ENCODE assay signal across 26 cellular contexts in the genomic region with DNA sequence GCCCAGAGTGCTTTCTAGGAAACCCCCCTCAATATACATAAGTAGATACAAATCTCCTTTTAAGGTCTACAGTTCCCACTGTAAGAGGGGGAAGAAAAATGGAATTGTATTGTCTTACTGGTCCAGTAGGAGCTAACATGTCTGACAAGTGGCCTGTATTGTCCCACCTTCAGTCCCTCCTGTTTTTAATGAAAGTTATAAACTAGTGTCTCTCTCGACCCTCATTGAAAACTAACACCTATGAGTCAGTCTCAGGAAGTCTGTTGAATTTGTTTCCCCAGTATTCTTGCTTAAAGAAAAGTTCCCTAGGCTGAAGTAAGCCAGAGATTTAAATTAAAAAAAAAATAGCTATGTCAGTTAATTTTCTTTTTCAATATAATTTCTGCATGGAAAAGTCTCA.
DNase-seq lines count a peak whose midpoint lies in the region; ATAC-seq, FAIRE-seq and TF ChIP-seq lines count a peak whose summit lies in the region.
"Had no signal": no experiment of that assay in that cellular context is flagged by ENCODE, and none has a peak within 500 bp of the region (broad histone marks: within the 10 kb centered on the region; RNA-seq: fewer than 3 reads in every experiment).

No MANE protein-coding gene starts in this region.

- H3K4me1 ChIP-seq in astrocyte (ENCODE audit: insufficient read depth, low read length) (no peaks in the 10 kb centered on the region), endothelial cell of umbilical vein (ENCODE audit: control insufficient read depth, extremely low read depth, insufficient read depth, low read length) (peaks cover 9% of the 10 kb centered on the region), left lung (no peaks in the 10 kb centered on the region), GM23338 (ENCODE audit: insufficient read depth) (no peaks in the 10 kb centered on the region), OCI-LY7 (ENCODE audit: insufficient read depth, low read length, poor library complexity, severe bottlenecking) (no peaks in the 10 kb centered on the region)
- H3K4me1 ChIP-seq: A549; BE2C; BLaER1 treated with 17β-estradiol and CSF1 and Interleukin-3, amounts not matched to agents 10 nM and 100 nM had no signal

- H3F3A ChIP-seq in GM23338 (replicated peaks; ENCODE audit: low read depth), result no peaks in the 10 kb centered on the region

- H4K20me1 ChIP-seq in astrocyte (ENCODE audit: insufficient read depth, low read length) (no peaks in the 10 kb centered on the region), endothelial cell of umbilical vein (replicated peaks; ENCODE audit: control insufficient read depth, extremely low read depth, insufficient read depth, low read length) (no peaks in the 10 kb centered on the region), GM23338 (replicated peaks; ENCODE audit: insufficient read depth) (no peaks in the 10 kb centered on the region), OCI-LY7 (ENCODE audit: insufficient read depth, low read length) (no peaks in the 10 kb centered on the region)
- H4K20me1 ChIP-seq: BLaER1 treated with 17β-estradiol and CSF1 and Interleukin-3, amounts not matched to agents 10 nM and 100 nM had no signal

- no peak for TF ChIP-seq CTCF in astrocyte (IDR thresholded peaks at IDR 0.05; ENCODE audit: insufficient read depth, low read depth, low read length)
- no peak for TF ChIP-seq CTCF in endothelial cell of umbilical vein (IDR thresholded peaks at IDR 0.05; ENCODE audit: extremely low read depth in 1 of 2, insufficient read depth in 1 of 2, low read depth in 1 of 2, low read length in 2 of 2)
- TF ChIP-seq CTCF in left lung (IDR thresholded peaks at IDR 0.05), result no peak
- no peak for TF ChIP-seq CTCF in GM23338 (conservative IDR thresholded peaks at IDR 0.05; ENCODE audit: low read depth in 2 of 2)
- no peak for TF ChIP-seq CTCF in OCI-LY7 (conservative IDR thresholded peaks at IDR 0.05; ENCODE audit: low read length)

- no peak for ATAC-seq in activated T-cell treated with anti-CD3 and anti-CD28 coated beads, Interleukin-2, amount 50 U/mL, for 72 hours (replicated peaks in 1 of 2)
- no peak for ATAC-seq in stimulated activated effector memory CD8-positive, alpha-beta T cell treated with anti-CD3 and anti-CD28 coated beads, Interleukin-12 subunit alpha, Interleukin-12 subunit beta, amount 100 ng/mL, for 72 hours
- ATAC-seq in left lung, result no peak
- no peak for ATAC-seq in GM23338
- ATAC-seq: A549 had no signal

- H3K4me3 Mint-ChIP-seq in activated T-cell treated with anti-CD3 and anti-CD28 coated beads, Interleukin-2, amount 50 U/mL, for 72 hours, result no peak overlapping the region
- H3K4me3 Mint-ChIP-seq in astrocyte (ENCODE audit: unreplicated experiment), result no peak overlapping the region
- no peak overlapping the region for H3K4me3 Mint-ChIP-seq in stimulated activated effector memory CD8-positive, alpha-beta T cell treated with anti-CD3 and anti-CD28 coated beads, Interleukin-12 subunit alpha, Interleukin-12 subunit beta, amount 100 ng/mL, for 72 hours
- H3K4me3 Mint-ChIP-seq in GM23338, result no peak overlapping the region
- H3K4me3 Mint-ChIP-seq: CD14-positive monocyte; CD4-positive, alpha-beta T cell; CD8-positive, alpha-beta memory T cell had no signal

- TF ChIP-seq POLR2A in endothelial cell of umbilical vein (IDR thresholded peaks at IDR 0.05; ENCODE audit: low read depth, low read length), result no peak

- H3K4me3 ChIP-seq in astrocyte (ENCODE audit: insufficient read depth, low read depth, low read length), result no peak overlapping the region
- H3K4me3 ChIP-seq in endothelial cell of umbilical vein (replicated peaks in 1 of 3; ENCODE audit: insufficient read depth in 1 of 3, low read depth in 1 of 3, low read length in 3 of 3), result no peak overlapping the region
- no peak overlapping the region for H3K4me3 ChIP-seq in left lung
- H3K4me3 ChIP-seq in GM23338, result no peak overlapping the region
- no peak overlapping the region for H3K4me3 ChIP-seq in OCI-LY7 (ENCODE audit: low read depth, low read length, poor library complexity, severe bottlenecking)
- H3K4me3 ChIP-seq: A549; BLaER1 treated with 17β-estradiol and CSF1 and Interleukin-3, amounts not matched to agents 10 nM and 100 nM had no signal

- H3K36me3 ChIP-seq in astrocyte (ENCODE audit: insufficient read depth, low read length), result no peaks in the 10 kb centered on the region
- no peaks in the 10 kb centered on the region for H3K36me3 ChIP-seq in endothelial cell of umbilical vein (ENCODE audit: control insufficient read depth in 2 of 2, extremely low read depth in 1 of 2, insufficient read depth in 2 of 2, low read length in 2 of 2)
- peaks cover 0 to 8% of the 10 kb centered on the region in 2 donors for H3K36me3 ChIP-seq in left lung
- H3K36me3 ChIP-seq in GM23338 (ENCODE audit: insufficient read depth), result no peaks in the 10 kb centered on the region
- H3K36me3 ChIP-seq in OCI-LY7 (ENCODE audit: insufficient read depth, low read length), result peaks cover 27% of the 10 kb centered on the region
- H3K36me3 ChIP-seq: BE2C had no signal

- H3K9ac ChIP-seq in astrocyte (ENCODE audit: low read length) (no peak overlapping the region), endothelial cell of umbilical vein (replicated peaks; ENCODE audit: extremely low read depth, insufficient read depth, low read length) (no peak overlapping the region)
- H3K9ac ChIP-seq: BLaER1 treated with 17β-estradiol and CSF1 and Interleukin-3, amounts not matched to agents 10 nM and 100 nM had no signal

- H3K4me1 Mint-ChIP-seq in activated T-cell treated with anti-CD3 and anti-CD28 coated beads, Interleukin-2, amount 50 U/mL, for 72 hours (ENCODE audit: low read depth), result no peaks in the 10 kb centered on the region
- H3K4me1 Mint-ChIP-seq in astrocyte (ENCODE audit: low read depth, unreplicated experiment), result peaks cover 15% of the 10 kb centered on the region
- H3K4me1 Mint-ChIP-seq in stimulated activated effector memory CD8-positive, alpha-beta T cell treated with anti-CD3 and anti-CD28 coated beads, Interleukin-12 subunit alpha, Interleukin-12 subunit beta, amount 100 ng/mL, for 72 hours, result no peaks in the 10 kb centered on the region
- no peaks in the 10 kb centered on the region for H3K4me1 Mint-ChIP-seq in GM23338
- H3K4me1 Mint-ChIP-seq: CD14-positive monocyte; CD8-positive, alpha-beta memory T cell had no signal

- H3K79me2 ChIP-seq in astrocyte (ENCODE audit: insufficient read depth, low read length) (no peaks in the 10 kb centered on the region), endothelial cell of umbilical vein (ENCODE audit: control insufficient read depth, insufficient read depth, low read length) (no peaks in the 10 kb centered on the region), GM23338 (replicated peaks; ENCODE audit: insufficient read depth) (no peaks in the 10 kb centered on the region), OCI-LY7 (ENCODE audit: insufficient read depth, low read depth, low read length) (no peaks in the 10 kb centered on the region)

- H3K9me2 ChIP-seq in GM23338 (ENCODE audit: insufficient read depth) (no peaks in the 10 kb centered on the region), OCI-LY7 (ENCODE audit: insufficient read depth, low read length) (no peaks in the 10 kb centered on the region)

- no peak overlapping the region for H3K27ac ChIP-seq in astrocyte (ENCODE audit: low read depth, low read length)
- no peak overlapping the region for H3K27ac ChIP-seq in endothelial cell of umbilical vein (ENCODE audit: insufficient read depth, low read depth, low read length)
- H3K27ac ChIP-seq in left lung, result no peak overlapping the region
- H3K27ac ChIP-seq in GM23338 (ENCODE audit: low read depth), result no peak overlapping the region; the same call in 1 of the 2 replicates
- H3K27ac ChIP-seq in OCI-LY7 (ENCODE audit: low read depth, low read length, poor library complexity, severe bottlenecking), result no peak overlapping the region
- H3K27ac ChIP-seq: A549; BLaER1 treated with 17β-estradiol and CSF1 and Interleukin-3, amounts not matched to agents 10 nM and 100 nM had no signal

- FAIRE-seq in astrocyte (lab: Jason Lieb, UNC), result no peak
- FAIRE-seq in endothelial cell of umbilical vein (lab: Jason Lieb, UNC), result peak; percentile 21
- FAIRE-seq: A549, D721Med, GM12891, GM18507 had no signal

- dilution Hi-C loops in endothelial cell of umbilical vein (cut with MboI; ENCODE audit: extremely low pct_ligation_motif_present, low sequenced_read_pairs), result no loop called here

- BruUV-seq in endothelial cell of umbilical vein (replicated peaks; lab: Mats Ljungman, UMichigan), result no TSS peak
- no TSS peak for BruUV-seq in OCI-LY7 (replicated peaks; lab: Mats Ljungman, UMichigan)

- no peaks in the 10 kb centered on the region for H3K27me3 ChIP-seq in astrocyte (ENCODE audit: insufficient read depth, low read length)
- no peaks in the 10 kb centered on the region for H3K27me3 ChIP-seq in endothelial cell of umbilical vein (ENCODE audit: control insufficient read depth in 2 of 2, insufficient read depth in 2 of 2, low read length in 2 of 2)
- H3K27me3 ChIP-seq in left lung, result no peaks in the 10 kb centered on the region
- no peaks in the 10 kb centered on the region for H3K27me3 ChIP-seq in GM23338 (ENCODE audit: insufficient read depth)
- H3K27me3 ChIP-seq: BE2C; BLaER1 treated with 17β-estradiol and CSF1 and Interleukin-3, amounts not matched to agents 10 nM and 100 nM had no signal

- intact Hi-C loops in endothelial cell of umbilical vein (cut with micrococcal nuclease) (no loop called here), left lung (cut with DNase I) (no loop called here), OCI-LY7 (cut with micrococcal nuclease; ENCODE audit: unreplicated experiment) (no loop called here)

- no peak for DNase-seq in activated T-cell treated with anti-CD3 and anti-CD28 coated beads, Interleukin-2, amount 50 U/mL, for 72 hours
- no peak for DNase-seq in activated T-cell treated with anti-CD3 and anti-CD28 coated beads, Interleukin-2, amount 50 U/mL, for 48 hours
- DNase-seq in astrocyte (ENCODE audit: low read depth), result no peak
- peak; percentile 61 for DNase-seq in endothelial cell of umbilical vein (ENCODE audit: low read depth, low spot score)
- no peak for DNase-seq in stimulated activated effector memory CD8-positive, alpha-beta T cell treated with anti-CD3 and anti-CD28 coated beads, Interleukin-12 subunit alpha, Interleukin-12 subunit beta, amount 100 ng/mL, for 72 hours (ENCODE audit: low spot score in 2 of 2)
- no peak for DNase-seq in left lung
- no peak for DNase-seq in GM23338 (ENCODE audit: low spot score)
- no peak for DNase-seq in OCI-LY7 (ENCODE audit: low spot score)
- DNase-seq: 8988T; ACHN; AML-193; BE2C; CD4-positive, alpha-beta T cell; CD8-positive, alpha-beta memory T cell; DMS 273 treated with DMSO at 0.1 percent for 48 hours; DMS79 treated with DMSO at 0.1 percent for 48 hours; GF-D8; GOT3; H7; HCEC 1CT had no signal

- no peak overlapping the region for H2AFZ ChIP-seq in astrocyte (ENCODE audit: low read depth, low read length)
- H2AFZ ChIP-seq in endothelial cell of umbilical vein (ENCODE audit: low read depth, low read length), result no peak overlapping the region
- no peak overlapping the region for H2AFZ ChIP-seq in GM23338
- H2AFZ ChIP-seq in OCI-LY7 (ENCODE audit: low read length), result no peak overlapping the region

- peaks cover 3% of the 10 kb centered on the region in 2 donors for H3K36me3 Mint-ChIP-seq in activated T-cell treated with anti-CD3 and anti-CD28 coated beads, Interleukin-2, amount 50 U/mL, for 72 hours (ENCODE audit: insufficient read depth in 2 of 2)
- peaks cover 2% of the 10 kb centered on the region for H3K36me3 Mint-ChIP-seq in astrocyte (ENCODE audit: low read depth, unreplicated experiment)
- H3K36me3 Mint-ChIP-seq in stimulated activated effector memory CD8-positive, alpha-beta T cell treated with anti-CD3 and anti-CD28 coated beads, Interleukin-12 subunit alpha, Interleukin-12 subunit beta, amount 100 ng/mL, for 72 hours, result no peaks in the 10 kb centered on the region
- H3K36me3 Mint-ChIP-seq in GM23338 (ENCODE audit: low read depth), result peaks cover 6% of the 10 kb centered on the region; the same call in 2 of the 3 replicates

- no peaks in the 10 kb centered on the region for H3K27me3 Mint-ChIP-seq in activated T-cell treated with anti-CD3 and anti-CD28 coated beads, Interleukin-2, amount 50 U/mL, for 72 hours (ENCODE audit: low read depth)
- H3K27me3 Mint-ChIP-seq in astrocyte (ENCODE audit: low read depth, unreplicated experiment) (no peaks in the 10 kb centered on the region), GM23338 (ENCODE audit: insufficient read depth, low read depth, poor library complexity) (no peaks in the 10 kb centered on the region)
- H3K27me3 Mint-ChIP-seq: CD4-positive, alpha-beta T cell; CD8-positive, alpha-beta memory T cell had no signal

- CTCF ChIA-PET in endothelial cell of umbilical vein (lab: Charles Lee) (interaction anchor here (1.0 to 1.7 kb wide), 3 partner anchors 9 to 424 kb away, joined by 6 to 10 read pairs (median 7); no protein-coding TSS in a partner anchor), OCI-LY7 (lab: Charles Lee; ENCODE audit: unreplicated experiment) (no interaction called here)

- no peaks in the 10 kb centered on the region for H3K9me3 Mint-ChIP-seq in activated T-cell treated with anti-CD3 and anti-CD28 coated beads, Interleukin-2, amount 50 U/mL, for 72 hours
- H3K9me3 Mint-ChIP-seq in astrocyte (ENCODE audit: unreplicated experiment), result no peaks in the 10 kb centered on the region
- H3K9me3 Mint-ChIP-seq in stimulated activated effector memory CD8-positive, alpha-beta T cell treated with anti-CD3 and anti-CD28 coated beads, Interleukin-12 subunit alpha, Interleukin-12 subunit beta, amount 100 ng/mL, for 72 hours, result no peaks in the 10 kb centered on the region
- H3K9me3 Mint-ChIP-seq in GM23338, result no peaks in the 10 kb centered on the region
- H3K9me3 Mint-ChIP-seq: CD4-positive, alpha-beta T cell; CD8-positive, alpha-beta memory T cell had no signal

- H3K9me1 ChIP-seq in endothelial cell of umbilical vein (replicated peaks; ENCODE audit: control insufficient read depth, extremely low read depth, insufficient read depth, low read length), result no peaks in the 10 kb centered on the region

- H3K4me2 ChIP-seq in astrocyte (ENCODE audit: low read length), result no peak overlapping the region
- no peak overlapping the region for H3K4me2 ChIP-seq in endothelial cell of umbilical vein (ENCODE audit: insufficient read depth, low read length)
- H3K4me2 ChIP-seq in GM23338, result no peak overlapping the region
- no peak overlapping the region for H3K4me2 ChIP-seq in OCI-LY7 (ENCODE audit: low read length)
- H3K4me2 ChIP-seq: A549; BLaER1 treated with 17β-estradiol and CSF1 and Interleukin-3, amounts not matched to agents 10 nM and 100 nM had no signal

- POLR2A ChIA-PET in endothelial cell of umbilical vein (lab: Charles Lee), result no interaction called here
- POLR2A ChIA-PET in OCI-LY7 (lab: Charles Lee), result no interaction called here

- H3K27ac Mint-ChIP-seq in activated T-cell treated with anti-CD3 and anti-CD28 coated beads, Interleukin-2, amount 50 U/mL, for 72 hours, result peak overlapping the region; percentile 60
- H3K27ac Mint-ChIP-seq in astrocyte (ENCODE audit: unreplicated experiment), result peak overlapping the region; percentile 38
- peak overlapping the region; percentile 10 for H3K27ac Mint-ChIP-seq in stimulated activated effector memory CD8-positive, alpha-beta T cell treated with anti-CD3 and anti-CD28 coated beads, Interleukin-12 subunit alpha, Interleukin-12 subunit beta, amount 100 ng/mL, for 72 hours
- no peak overlapping the region for H3K27ac Mint-ChIP-seq in GM23338
- H3K27ac Mint-ChIP-seq: CD4-positive, alpha-beta T cell had no signal

- H3K9me3 ChIP-seq in astrocyte (ENCODE audit: insufficient read depth, low read depth, low read length) (no peaks in the 10 kb centered on the region), endothelial cell of umbilical vein (replicated peaks; ENCODE audit: control insufficient read depth, insufficient read depth, low read length) (no peaks in the 10 kb centered on the region), left lung (no peaks in the 10 kb centered on the region), OCI-LY7 (ENCODE audit: low read length) (no peaks in the 10 kb centered on the region)
- H3K9me3 ChIP-seq: A549, BE2C had no signal
